In genomic region chr7:150978136-150978789, GRCh38 we compare ENCODE assay signal across 1 cellular context.
A peak's percentile ranks its signal among the peaks of the same experiment; 100 is the strongest.
TF ChIP-seq lines count a peak whose summit lies in the region.

KCNH2 (minus strand) TSS chr7:150978321; CDS start chr7:150977913, 408 bp downstream.

TF ChIP-seq in K562, 482 proteins besides CTCF, POLR2A, EP300 and RAD21 (continued from another document and continues in another):
- TF ChIP-seq ZNF280B (CRISPR knock-in tag; IDR thresholded peaks at IDR 0.05) (no peak), HDAC8 (tag; IDR thresholded peaks at IDR 0.05) (no peak), CEBPB (tag; IDR thresholded peaks at IDR 0.05) (no peak), TSHZ1 (CRISPR knock-in tag; IDR thresholded peaks at IDR 0.05) (no peak), XRCC5 (IDR thresholded peaks at IDR 0.05; ENCODE audit: low read depth, low read length) (peak; percentile 73; the same call in 1 of the 2 replicates), BDP1 (IDR thresholded peaks at IDR 0.05; ENCODE audit: insufficient read depth, insufficient read length) (no peak), IRF2 (CRISPR knock-in tag; IDR thresholded peaks at IDR 0.05) (no peak), ARHGAP35 (IDR thresholded peaks at IDR 0.05; ENCODE audit: partially characterized antibody) (no peak), TCF15 (CRISPR knock-in tag; IDR thresholded peaks at IDR 0.05) (no peak), TSC22D4 (tag; IDR thresholded peaks at IDR 0.05) (no peak), PREB (CRISPR knock-in tag; IDR thresholded peaks at IDR 0.05) (no peak), GATAD2B (IDR thresholded peaks at IDR 0.05; ENCODE audit: borderline replicate concordance) (peak; percentile 79; the same call in 1 of the 2 replicates), RBM39 (optimal IDR thresholded peaks at IDR 0.05; ENCODE audit: low read depth, low read length) (no peak), CREB3 (tag; conservative IDR thresholded peaks at IDR 0.05; ENCODE audit: low read depth) (no peak), ETV1 (tag; conservative IDR thresholded peaks at IDR 0.05; ENCODE audit: low read depth) (no peak), ZMIZ1 (IDR thresholded peaks at IDR 0.05; ENCODE audit: low read depth in 2 of 2, low read length in 2 of 2) (no peak), NUFIP1 (IDR thresholded peaks at IDR 0.05; ENCODE audit: partially characterized antibody) (no peak), ZNF77 (CRISPR knock-in tag; IDR thresholded peaks at IDR 0.05) (no peak), ELF4 (CRISPR knock-in tag; IDR thresholded peaks at IDR 0.05) (no peak), SMARCE1 (IDR thresholded peaks at IDR 0.05) (no peak), AFF1 (IDR thresholded peaks at IDR 0.05; ENCODE audit: low read depth in 1 of 2, partially characterized antibody in 2 of 2) (no peak), TAF7 (tag; IDR thresholded peaks at IDR 0.05) (no peak), ZNF174 (CRISPR knock-in tag; IDR thresholded peaks at IDR 0.05) (no peak), KDM1A (IDR thresholded peaks at IDR 0.05) (no peak; a peak in 1 of 4 replicates), NR2C1 (IDR thresholded peaks at IDR 0.05) (no peak), NR2C1 (tag; IDR thresholded peaks at IDR 0.05) (no peak), PTTG1 (tag; IDR thresholded peaks at IDR 0.05; ENCODE audit: low read depth) (no peak), CBFB (CRISPR knock-in tag; IDR thresholded peaks at IDR 0.05) (no peak), ZNF740 (CRISPR knock-in tag; IDR thresholded peaks at IDR 0.05) (peak; percentile 96), ZNF740 (tag; IDR thresholded peaks at IDR 0.05) (peak in 1 of 2 experiments; percentile 92; a peak in 2 of 4 replicates), CTBP1 (IDR thresholded peaks at IDR 0.05; ENCODE audit: borderline replicate concordance) (no peak), ZNF449 (CRISPR knock-in tag; IDR thresholded peaks at IDR 0.05) (no peak), SMAD2 (IDR thresholded peaks at IDR 0.05; ENCODE audit: low read depth, low read length) (no peak), ZZZ3 (IDR thresholded peaks at IDR 0.05) (no peak), ZNF3 (CRISPR knock-in tag; IDR thresholded peaks at IDR 0.05) (no peak), TEAD4 (IDR thresholded peaks at IDR 0.05; ENCODE audit: low read length) (no peak), TEAD4 (CRISPR knock-in tag; IDR thresholded peaks at IDR 0.05; ENCODE audit: borderline replicate concordance) (no peak), RB1 (IDR thresholded peaks at IDR 0.05; ENCODE audit: low read depth) (peak; percentile 64; the same call in 1 of the 2 replicates), SMAD3 (CRISPR knock-in tag; conservative IDR thresholded peaks at IDR 0.05) (no peak), ZNF347 (CRISPR knock-in tag; IDR thresholded peaks at IDR 0.05; ENCODE audit: low read depth) (no peak), ZNF76 (CRISPR knock-in tag; IDR thresholded peaks at IDR 0.05; ENCODE audit: borderline replicate concordance) (no peak), ZNF212 (CRISPR knock-in tag; IDR thresholded peaks at IDR 0.05) (no peak)
